22 cellular contexts compared by ENCODE assay signal in genomic region chr15:100222349-100222715, GRCh38.
A peak's percentile ranks its signal among the peaks of the same experiment; 100 is the strongest.
DNase-seq lines count a peak whose midpoint lies in the region; ATAC-seq and TF ChIP-seq lines count a peak whose summit lies in the region.
"Had no signal": no experiment of that assay in that cellular context is flagged by ENCODE, and none has a peak within 500 bp of the region (broad histone marks: within the 10 kb centered on the region; RNA-seq: fewer than 3 reads in every experiment).

No MANE protein-coding gene starts in this region.

- no peak overlapping the region for H4K91ac ChIP-seq in trophoblast cell (ENCODE audit: low read depth, low read length)

- CTCF ChIA-PET in RWPE1 (lab: Yijun Ruan, JAX), result no interaction called here

- H2AFZ ChIP-seq in trophoblast cell (ENCODE audit: insufficient read depth, low read length, poor library complexity), result no peak overlapping the region

- H2BK12ac ChIP-seq in trophoblast cell (ENCODE audit: low read length), result no peak overlapping the region

- POLR2A ChIA-PET in RWPE1 (lab: Yijun Ruan, JAX; ENCODE audit: low non-redundant PET), result no interaction called here

- no peaks in the 10 kb centered on the region for H3K79me2 ChIP-seq in trophoblast cell (ENCODE audit: control insufficient read depth, insufficient read depth, low read length, poor library complexity)

- no peak overlapping the region for H3K4me2 ChIP-seq in trophoblast cell (ENCODE audit: low read length)
- H3K4me2 ChIP-seq: A549; BLaER1 treated with 17β-estradiol and CSF1 and Interleukin-3, amounts not matched to agents 10 nM and 100 nM had no signal

- no peak overlapping the region for H3K14ac ChIP-seq in trophoblast cell (ENCODE audit: low read length)

- intact Hi-C loops in psoas muscle (cut with DNase I), result no loop called here

- H4K8ac ChIP-seq in trophoblast cell (ENCODE audit: low read depth, low read length), result no peak overlapping the region

- no peak overlapping the region for H2AK5ac ChIP-seq in trophoblast cell (ENCODE audit: low read length)

- WGBS in esophagus, 2 donors, result 53 to 73% methylated on average over 8 of the region's 8 CpGs
- WGBS in trophoblast cell (ENCODE audit: extremely low coverage, insufficient coverage, insufficient read length), result no CpG with 5 or more reads among the region's 8 CpGs
- 44 to 70% (median 57%) methylated on average over 8 of the region's 8 CpGs for WGBS in psoas muscle, 3 donors

- no peak overlapping the region for H4K12ac ChIP-seq in trophoblast cell (ENCODE audit: low read depth, low read length)

- peak overlapping the region; percentile 11 for H3K27ac ChIP-seq in RWPE1
- H3K27ac ChIP-seq in esophagus (ENCODE audit: low read depth in 2 of 2, low read length in 1 of 2), result peak overlapping the region; percentile 40 to 70
- no peak overlapping the region for H3K27ac ChIP-seq in trophoblast cell (ENCODE audit: low read depth, low read length)
- H3K27ac ChIP-seq in psoas muscle, result peak overlapping the region; percentile 36
- H3K27ac ChIP-seq: A549; BLaER1 treated with 17β-estradiol and CSF1 and Interleukin-3, amounts not matched to agents 10 nM and 100 nM had no signal

- H3K4ac ChIP-seq in trophoblast cell (ENCODE audit: low read depth, low read length), result no peak overlapping the region

- H3K23ac ChIP-seq in trophoblast cell (ENCODE audit: low read length), result no peak overlapping the region

- H3K4me1 ChIP-seq in esophagus (ENCODE audit: control insufficient read depth in 2 of 2, insufficient read depth in 2 of 2, low read length in 1 of 2) (no peaks in the 10 kb centered on the region), trophoblast cell (ENCODE audit: control insufficient read depth in 1 of 2, insufficient read depth in 2 of 2, low read length in 2 of 2) (peaks cover 0 to 3% of the 10 kb centered on the region in 2 experiments), psoas muscle (peaks cover 13% of the 10 kb centered on the region)
- H3K4me1 ChIP-seq: A549, BE2C, HAP-1 had no signal

- H3K9me3 ChIP-seq in esophagus (ENCODE audit: control insufficient read depth in 2 of 2, insufficient read depth in 1 of 2, low read depth in 1 of 2, low read length in 1 of 2) (no peaks in the 10 kb centered on the region), trophoblast cell (ENCODE audit: insufficient read depth, low read depth, low read length) (no peaks in the 10 kb centered on the region), psoas muscle (no peaks in the 10 kb centered on the region)
- H3K9me3 ChIP-seq: A549; BE2C; BLaER1 treated with 17β-estradiol and CSF1 and Interleukin-3, amounts not matched to agents 10 nM and 100 nM; HAP-1 had no signal

- no peaks in the 10 kb centered on the region for H3K36me3 ChIP-seq in esophagus (ENCODE audit: control insufficient read depth in 2 of 2, insufficient read depth in 2 of 2, low read length in 1 of 2)
- H3K36me3 ChIP-seq in trophoblast cell (ENCODE audit: control insufficient read depth in 1 of 2, insufficient read depth in 2 of 2, low read length in 2 of 2), result no peaks in the 10 kb centered on the region
- peaks cover 0 to 3% of the 10 kb centered on the region in 2 donors for H3K36me3 ChIP-seq in psoas muscle (ENCODE audit: insufficient read depth in 1 of 2, low read depth in 1 of 2)
- H3K36me3 ChIP-seq: BE2C; BLaER1 treated with 17β-estradiol and CSF1 and Interleukin-3, amounts not matched to agents 10 nM and 100 nM; HAP-1 had no signal

- H3K18ac ChIP-seq in trophoblast cell (ENCODE audit: low read length), result no peak overlapping the region

- no peak overlapping the region for H2BK5ac ChIP-seq in trophoblast cell (ENCODE audit: low read depth, low read length, poor library complexity)

- DNase-seq in RWPE1 (ENCODE audit: low spot score) (no peak), trophoblast cell (no peak), psoas muscle (no peak), HCEC 1CT (no peak), RPMI8226 (no peak), amygdala (lab: John Stamatoyannopoulos, UW) (no peak), left lobe of liver (ENCODE audit: low spot score) (no peak)
- DNase-seq: 8988T; ACHN; AML-193; BE2C; Calu3; CD4-positive, alpha-beta T cell; COR-L47; DMS53; DMS79 treated with DMSO at 0.1 percent for 48 hours; GF-D8; GOT3 had no signal

- no peak overlapping the region for H3K9ac ChIP-seq in trophoblast cell (ENCODE audit: low read length)
- H3K9ac ChIP-seq: BLaER1 treated with 17β-estradiol and CSF1 and Interleukin-3, amounts not matched to agents 10 nM and 100 nM had no signal

- H3K79me1 ChIP-seq in trophoblast cell (ENCODE audit: low read length), result no peaks in the 10 kb centered on the region

- TF ChIP-seq CTCF in RWPE1 (conservative IDR thresholded peaks at IDR 0.05; ENCODE audit: low read depth) (no peak), psoas muscle (IDR thresholded peaks at IDR 0.05) (no peak)

- ATAC-seq in psoas muscle (peak in 2 of 4 donors; percentile 23 to 26), left lobe of liver (no peak)
- ATAC-seq: A549 had no signal

- H3K4me3 ChIP-seq in esophagus (ENCODE audit: low read depth in 1 of 2, low read length in 2 of 2) (no peak overlapping the region), trophoblast cell (ENCODE audit: low read depth, low read length) (peak overlapping the region; percentile 1), psoas muscle (no peak overlapping the region)
- H3K4me3 ChIP-seq: A549; BLaER1 treated with 17β-estradiol and CSF1 and Interleukin-3, amounts not matched to agents 10 nM and 100 nM; HAP-1 had no signal

- H2BK120ac ChIP-seq in trophoblast cell (ENCODE audit: insufficient read depth, low read length, poor library complexity), result no peak overlapping the region

- H3K27me3 ChIP-seq in esophagus (ENCODE audit: control insufficient read depth in 1 of 2, insufficient read depth in 2 of 2, low read length in 2 of 2) (no peaks in the 10 kb centered on the region), trophoblast cell (ENCODE audit: insufficient read depth, low read length) (no peaks in the 10 kb centered on the region), psoas muscle (ENCODE audit: insufficient read depth in 3 of 3, low read length in 2 of 3) (no peaks in the 10 kb centered on the region)
- H3K27me3 ChIP-seq: BE2C; BLaER1 treated with 17β-estradiol and CSF1 and Interleukin-3, amounts not matched to agents 10 nM and 100 nM had no signal
